In genomic region chr1:165598676-165599059, GRCh38 we compare ENCODE assay signal across 1 cellular context.
TF ChIP-seq lines count a peak whose summit lies in the region.

No MANE protein-coding gene starts in this region.

TF ChIP-seq in K562, 482 proteins besides CTCF, POLR2A, EP300 and RAD21 (continues in another document):
- TF ChIP-seq, protein P1, sequence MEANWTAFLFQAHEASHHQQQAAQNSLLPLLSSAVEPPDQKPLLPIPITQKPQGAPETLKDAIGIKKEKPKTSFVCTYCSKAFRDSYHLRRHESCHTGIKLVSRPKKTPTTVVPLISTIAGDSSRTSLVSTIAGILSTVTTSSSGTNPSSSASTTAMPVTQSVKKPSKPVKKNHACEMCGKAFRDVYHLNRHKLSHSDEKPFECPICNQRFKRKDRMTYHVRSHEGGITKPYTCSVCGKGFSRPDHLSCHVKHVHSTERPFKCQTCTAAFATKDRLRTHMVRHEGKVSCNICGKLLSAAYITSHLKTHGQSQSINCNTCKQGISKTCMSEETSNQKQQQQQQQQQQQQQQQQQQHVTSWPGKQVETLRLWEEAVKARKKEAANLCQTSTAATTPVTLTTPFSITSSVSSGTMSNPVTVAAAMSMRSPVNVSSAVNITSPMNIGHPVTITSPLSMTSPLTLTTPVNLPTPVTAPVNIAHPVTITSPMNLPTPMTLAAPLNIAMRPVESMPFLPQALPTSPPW (CRISPR knock-in tag; IDR thresholded peaks at IDR 0.05), result no peak
- TF ChIP-seq KDM5B (IDR thresholded peaks at IDR 0.05; ENCODE audit: insufficient replicate concordance, low read depth, low read length), result no peak
- no peak for TF ChIP-seq RFX1 (IDR thresholded peaks at IDR 0.05)
- TF ChIP-seq GTF3C2 (IDR thresholded peaks at IDR 0.05; ENCODE audit: borderline replicate concordance, extremely low read depth, insufficient read length), result no peak
- TF ChIP-seq TCF7L2 (IDR thresholded peaks at IDR 0.05; ENCODE audit: low read depth, low read length), result no peak
- TF ChIP-seq, protein P2, sequence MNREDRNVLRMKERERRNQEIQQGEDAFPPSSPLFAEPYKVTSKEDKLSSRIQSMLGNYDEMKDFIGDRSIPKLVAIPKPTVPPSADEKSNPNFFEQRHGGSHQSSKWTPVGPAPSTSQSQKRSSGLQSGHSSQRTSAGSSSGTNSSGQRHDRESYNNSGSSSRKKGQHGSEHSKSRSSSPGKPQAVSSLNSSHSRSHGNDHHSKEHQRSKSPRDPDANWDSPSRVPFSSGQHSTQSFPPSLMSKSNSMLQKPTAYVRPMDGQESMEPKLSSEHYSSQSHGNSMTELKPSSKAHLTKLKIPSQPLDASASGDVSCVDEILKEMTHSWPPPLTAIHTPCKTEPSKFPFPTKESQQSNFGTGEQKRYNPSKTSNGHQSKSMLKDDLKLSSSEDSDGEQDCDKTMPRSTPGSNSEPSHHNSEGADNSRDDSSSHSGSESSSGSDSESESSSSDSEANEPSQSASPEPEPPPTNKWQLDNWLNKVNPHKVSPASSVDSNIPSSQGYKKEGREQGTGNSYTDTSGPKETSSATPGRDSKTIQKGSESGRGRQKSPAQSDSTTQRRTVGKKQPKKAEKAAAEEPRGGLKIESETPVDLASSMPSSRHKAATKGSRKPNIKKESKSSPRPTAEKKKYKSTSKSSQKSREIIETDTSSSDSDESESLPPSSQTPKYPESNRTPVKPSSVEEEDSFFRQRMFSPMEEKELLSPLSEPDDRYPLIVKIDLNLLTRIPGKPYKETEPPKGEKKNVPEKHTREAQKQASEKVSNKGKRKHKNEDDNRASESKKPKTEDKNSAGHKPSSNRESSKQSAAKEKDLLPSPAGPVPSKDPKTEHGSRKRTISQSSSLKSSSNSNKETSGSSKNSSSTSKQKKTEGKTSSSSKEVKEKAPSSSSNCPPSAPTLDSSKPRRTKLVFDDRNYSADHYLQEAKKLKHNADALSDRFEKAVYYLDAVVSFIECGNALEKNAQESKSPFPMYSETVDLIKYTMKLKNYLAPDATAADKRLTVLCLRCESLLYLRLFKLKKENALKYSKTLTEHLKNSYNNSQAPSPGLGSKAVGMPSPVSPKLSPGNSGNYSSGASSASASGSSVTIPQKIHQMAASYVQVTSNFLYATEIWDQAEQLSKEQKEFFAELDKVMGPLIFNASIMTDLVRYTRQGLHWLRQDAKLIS (CRISPR knock-in tag; IDR thresholded peaks at IDR 0.05), result no peak
- no peak for TF ChIP-seq ZNF41 (CRISPR knock-in tag; conservative IDR thresholded peaks at IDR 0.05)
- no peak for TF ChIP-seq NFATC3 (IDR thresholded peaks at IDR 0.05)
- TF ChIP-seq HMG20B (CRISPR knock-in tag; IDR thresholded peaks at IDR 0.05), result no peak
- no peak for TF ChIP-seq BCL6 (CRISPR knock-in tag; IDR thresholded peaks at IDR 0.05)
- TF ChIP-seq ZNF699 (CRISPR knock-in tag; IDR thresholded peaks at IDR 0.05; ENCODE audit: insufficient replicate concordance), result no peak
- no peak for TF ChIP-seq CHCHD3 (CRISPR knock-in tag; IDR thresholded peaks at IDR 0.05)
- peak; percentile 62; the same call in 1 of the 2 replicates for TF ChIP-seq THRB (CRISPR knock-in tag; conservative IDR thresholded peaks at IDR 0.05)
- TF ChIP-seq GABPB2 (CRISPR knock-in tag; conservative IDR thresholded peaks at IDR 0.05), result no peak
- TF ChIP-seq ZNF644 (tag; IDR thresholded peaks at IDR 0.05; ENCODE audit: low read depth), result no peak
- TF ChIP-seq ZKSCAN8 (CRISPR knock-in tag; IDR thresholded peaks at IDR 0.05), result no peak
- TF ChIP-seq MXI1 (IDR thresholded peaks at IDR 0.05; ENCODE audit: low read depth, low read length), result no peak
- TF ChIP-seq PPARD (CRISPR knock-in tag; IDR thresholded peaks at IDR 0.05), result no peak
- TF ChIP-seq, protein P3, sequence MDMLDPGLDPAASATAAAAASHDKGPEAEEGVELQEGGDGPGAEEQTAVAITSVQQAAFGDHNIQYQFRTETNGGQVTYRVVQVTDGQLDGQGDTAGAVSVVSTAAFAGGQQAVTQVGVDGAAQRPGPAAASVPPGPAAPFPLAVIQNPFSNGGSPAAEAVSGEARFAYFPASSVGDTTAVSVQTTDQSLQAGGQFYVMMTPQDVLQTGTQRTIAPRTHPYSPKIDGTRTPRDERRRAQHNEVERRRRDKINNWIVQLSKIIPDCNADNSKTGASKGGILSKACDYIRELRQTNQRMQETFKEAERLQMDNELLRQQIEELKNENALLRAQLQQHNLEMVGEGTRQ (CRISPR knock-in tag; IDR thresholded peaks at IDR 0.05), result no peak
- TF ChIP-seq EHMT2 (IDR thresholded peaks at IDR 0.05), result peak; percentile 49; the same call in 1 of the 2 replicates
- no peak for TF ChIP-seq CHD1 (IDR thresholded peaks at IDR 0.05; ENCODE audit: low read length)
- TF ChIP-seq ELK3 (CRISPR knock-in tag; IDR thresholded peaks at IDR 0.05), result no peak
- TF ChIP-seq CREB3L1 (IDR thresholded peaks at IDR 0.05; ENCODE audit: borderline replicate concordance, low read depth), result no peak
- TF ChIP-seq SRSF9 (IDR thresholded peaks at IDR 0.05; ENCODE audit: borderline replicate concordance, low read depth, low read length), result no peak
- TF ChIP-seq RBM14 (IDR thresholded peaks at IDR 0.05; ENCODE audit: borderline replicate concordance, insufficient read depth, low read depth, low read length), result no peak
- no peak for TF ChIP-seq TFAP4 (CRISPR knock-in tag; IDR thresholded peaks at IDR 0.05; ENCODE audit: borderline replicate concordance)
- TF ChIP-seq, protein P4, sequence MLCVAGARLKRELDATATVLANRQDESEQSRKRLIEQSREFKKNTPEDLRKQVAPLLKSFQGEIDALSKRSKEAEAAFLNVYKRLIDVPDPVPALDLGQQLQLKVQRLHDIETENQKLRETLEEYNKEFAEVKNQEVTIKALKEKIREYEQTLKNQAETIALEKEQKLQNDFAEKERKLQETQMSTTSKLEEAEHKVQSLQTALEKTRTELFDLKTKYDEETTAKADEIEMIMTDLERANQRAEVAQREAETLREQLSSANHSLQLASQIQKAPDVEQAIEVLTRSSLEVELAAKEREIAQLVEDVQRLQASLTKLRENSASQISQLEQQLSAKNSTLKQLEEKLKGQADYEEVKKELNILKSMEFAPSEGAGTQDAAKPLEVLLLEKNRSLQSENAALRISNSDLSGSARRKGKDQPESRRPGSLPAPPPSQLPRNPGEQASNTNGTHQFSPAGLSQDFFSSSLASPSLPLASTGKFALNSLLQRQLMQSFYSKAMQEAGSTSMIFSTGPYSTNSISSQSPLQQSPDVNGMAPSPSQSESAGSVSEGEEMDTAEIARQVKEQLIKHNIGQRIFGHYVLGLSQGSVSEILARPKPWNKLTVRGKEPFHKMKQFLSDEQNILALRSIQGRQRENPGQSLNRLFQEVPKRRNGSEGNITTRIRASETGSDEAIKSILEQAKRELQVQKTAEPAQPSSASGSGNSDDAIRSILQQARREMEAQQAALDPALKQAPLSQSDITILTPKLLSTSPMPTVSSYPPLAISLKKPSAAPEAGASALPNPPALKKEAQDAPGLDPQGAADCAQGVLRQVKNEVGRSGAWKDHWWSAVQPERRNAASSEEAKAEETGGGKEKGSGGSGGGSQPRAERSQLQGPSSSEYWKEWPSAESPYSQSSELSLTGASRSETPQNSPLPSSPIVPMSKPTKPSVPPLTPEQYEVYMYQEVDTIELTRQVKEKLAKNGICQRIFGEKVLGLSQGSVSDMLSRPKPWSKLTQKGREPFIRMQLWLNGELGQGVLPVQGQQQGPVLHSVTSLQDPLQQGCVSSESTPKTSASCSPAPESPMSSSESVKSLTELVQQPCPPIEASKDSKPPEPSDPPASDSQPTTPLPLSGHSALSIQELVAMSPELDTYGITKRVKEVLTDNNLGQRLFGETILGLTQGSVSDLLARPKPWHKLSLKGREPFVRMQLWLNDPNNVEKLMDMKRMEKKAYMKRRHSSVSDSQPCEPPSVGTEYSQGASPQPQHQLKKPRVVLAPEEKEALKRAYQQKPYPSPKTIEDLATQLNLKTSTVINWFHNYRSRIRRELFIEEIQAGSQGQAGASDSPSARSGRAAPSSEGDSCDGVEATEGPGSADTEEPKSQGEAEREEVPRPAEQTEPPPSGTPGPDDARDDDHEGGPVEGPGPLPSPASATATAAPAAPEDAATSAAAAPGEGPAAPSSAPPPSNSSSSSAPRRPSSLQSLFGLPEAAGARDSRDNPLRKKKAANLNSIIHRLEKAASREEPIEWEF (CRISPR knock-in tag; IDR thresholded peaks at IDR 0.05), result no peak
- 0 out of 2 replicates have a peak, but pooled peaks have one; percentile 10 for TF ChIP-seq ZBTB5 (IDR thresholded peaks at IDR 0.05)
- no peak for TF ChIP-seq ETV5 (CRISPR knock-in tag; IDR thresholded peaks at IDR 0.05; ENCODE audit: low read depth)
- TF ChIP-seq ZNF830 (CRISPR knock-in tag; IDR thresholded peaks at IDR 0.05), result no peak
- peak; percentile 41; the same call in 1 of the 2 replicates for TF ChIP-seq ZEB2 (IDR thresholded peaks at IDR 0.05)
- no peak for TF ChIP-seq ESRRB (CRISPR knock-in tag; IDR thresholded peaks at IDR 0.05; ENCODE audit: borderline replicate concordance)
- TF ChIP-seq, protein P5, sequence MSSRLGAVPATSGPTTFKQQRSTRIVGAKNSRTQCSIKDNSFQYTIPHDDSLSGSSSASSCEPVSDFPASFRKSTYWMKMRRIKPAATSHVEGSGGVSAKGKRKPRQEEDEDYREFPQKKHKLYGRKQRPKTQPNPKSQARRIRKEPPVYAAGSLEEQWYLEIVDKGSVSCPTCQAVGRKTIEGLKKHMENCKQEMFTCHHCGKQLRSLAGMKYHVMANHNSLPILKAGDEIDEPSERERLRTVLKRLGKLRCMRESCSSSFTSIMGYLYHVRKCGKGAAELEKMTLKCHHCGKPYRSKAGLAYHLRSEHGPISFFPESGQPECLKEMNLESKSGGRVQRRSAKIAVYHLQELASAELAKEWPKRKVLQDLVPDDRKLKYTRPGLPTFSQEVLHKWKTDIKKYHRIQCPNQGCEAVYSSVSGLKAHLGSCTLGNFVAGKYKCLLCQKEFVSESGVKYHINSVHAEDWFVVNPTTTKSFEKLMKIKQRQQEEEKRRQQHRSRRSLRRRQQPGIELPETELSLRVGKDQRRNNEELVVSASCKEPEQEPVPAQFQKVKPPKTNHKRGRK (tag; IDR thresholded peaks at IDR 0.05), result peak; percentile 83
- TF ChIP-seq YY1 (IDR thresholded peaks at IDR 0.05; ENCODE audit: borderline replicate concordance in 1 of 3, control insufficient read depth in 1 of 3, extremely low read depth in 1 of 3, insufficient read depth in 3 of 3, insufficient read length in 1 of 3, insufficient replicate concordance in 2 of 3, low read depth in 1 of 3, low read length in 2 of 3), result no peak
